9 cellular contexts compared by ENCODE assay signal in genomic region chr10:16612148-16612742, GRCh38.
DNase-seq lines count a peak whose midpoint lies in the region; ATAC-seq and TF ChIP-seq lines count a peak whose summit lies in the region.
"Had no signal": no experiment of that assay in that cellular context is flagged by ENCODE, and none has a peak within 500 bp of the region (broad histone marks: within the 10 kb centered on the region; RNA-seq: fewer than 3 reads in every experiment).

No MANE protein-coding gene starts in this region.

- no peaks in the 10 kb centered on the region for H3K36me3 ChIP-seq in adipocyte (ENCODE audit: control insufficient read depth, insufficient read depth, low read length, severe bottlenecking)
- H3K36me3 ChIP-seq in tibial artery: no peaks in the 10 kb centered on the region

- no peak for ATAC-seq in GM19455 (IDR thresholded peaks at IDR 0.05; ENCODE audit: unreplicated experiment)
- ATAC-seq: naive thymus-derived CD4-positive, alpha-beta T cell had no signal

- H3K9ac ChIP-seq in adipocyte (ENCODE audit: low read length): no peak overlapping the region

- no peak overlapping the region for H3K27ac ChIP-seq in tibial artery

- DNase-seq in Caki2 (ENCODE audit: low read depth): peak; percentile 22
- DNase-seq in HT1080 (ENCODE audit: low read depth): peak; percentile 24
- DNase-seq in adipocyte (ENCODE audit: low read depth): peak; percentile 56
- peak; percentile 43 for DNase-seq in iris pigment epithelial cell (ENCODE audit: low read depth)
- no peak for DNase-seq in NCI-H446 treated with DMSO at 0.1 percent for 48 hours (lab: John Stamatoyannopoulos, UW)
- DNase-seq in central memory CD4-positive, alpha-beta T cell: no peak
- DNase-seq in tibial artery: no peak

- intact Hi-C loops in tibial artery (cut with DNase I; ENCODE audit: low total_unique reads): no loop called here

- in situ Hi-C loops in Caki2 (cut with HindIII; ENCODE audit: low pct_unique_long_range_greater_than_20kb, low sequenced_read_pairs): no loop called here

- H3K4me1 ChIP-seq in adipocyte (ENCODE audit: control insufficient read depth, insufficient read depth, low read length) (no peaks in the 10 kb centered on the region), tibial artery (no peaks in the 10 kb centered on the region)

- H3K9me3 ChIP-seq in adipocyte (ENCODE audit: control insufficient read depth, low read length) (no peaks in the 10 kb centered on the region), tibial artery (peaks cover 0 to under 1% (median 0%) of the 10 kb centered on the region in 3 donors)

- TF ChIP-seq CTCF in tibial artery (IDR thresholded peaks at IDR 0.05): no peak

- no peak overlapping the region for H3K4me3 ChIP-seq in adipocyte (ENCODE audit: low read length)
- no peak overlapping the region for H3K4me3 ChIP-seq in tibial artery

- H3K27me3 ChIP-seq in adipocyte (replicated peaks; ENCODE audit: control insufficient read depth, insufficient read depth, low read length) (no peaks in the 10 kb centered on the region), tibial artery (no peaks in the 10 kb centered on the region)

Comparison
In these comparisons a context has a peak if more than half of its experiments do, and no peak if none do; other contexts are left out.
1. DNase-seq: peak in Caki2 (single experiment), HT1080 (single experiment), adipocyte (single experiment) and iris pigment epithelial cell (single experiment); none in NCI-H446 treated with DMSO at 0.1 percent for 48 hours (single experiment), central memory CD4-positive, alpha-beta T cell (single experiment) and tibial artery (0 of 2).